24 cellular contexts compared by ENCODE assay signal in genomic region chr2:178415979-178416378, GRCh38.
"Had no signal": no experiment of that assay in that cellular context is flagged by ENCODE, and none has a peak within 500 bp of the region (broad histone marks: within the 10 kb centered on the region; RNA-seq: fewer than 3 reads in every experiment).

No MANE protein-coding gene starts in this region.

- H3K4me3 Mint-ChIP-seq: memory B cell; stimulated activated naive B cell treated with anti-CD40 and anti-IgM and Interleukin-4, amounts not matched to agents 10 μg/mL and 1 μg/mL and 100 μg/mL, for 72 hours had no signal

- H3K36me3 ChIP-seq: left ventricle myocardium inferior, lower lobe of right lung, spleen, upper lobe of right lung, vagina had no signal

- H3K27me3 Mint-ChIP-seq: memory B cell; naive B cell; stimulated activated naive B cell treated with anti-CD40 and anti-IgM and Interleukin-4, amounts not matched to agents 10 μg/mL and 1 μg/mL and 100 μg/mL, for 72 hours; stimulated activated naive CD8-positive, alpha-beta T cell treated with anti-CD3 and anti-CD28 coated beads, Interleukin-15, amount 100 ng/mL, for 72 hours had no signal

- H3K36me3 Mint-ChIP-seq: memory B cell, naive B cell had no signal

- H3K79me2 ChIP-seq: parathyroid adenoma had no signal

- DNase-seq: cortex of kidney; dorsolateral prefrontal cortex; effector CD8-positive, alpha-beta T cell; left cardiac atrium; left ventricle myocardium inferior; lower lobe of right lung; midbrain; naive B cell; psoas muscle; retina; spleen; stimulated activated CD4-positive, alpha-beta T cell treated with anti-CD3 and anti-CD28 coated beads, Interleukin-15, amount 100 ng/mL, for 24 hours; stimulated activated CD4-positive, alpha-beta T cell treated with anti-CD3 and anti-CD28 coated beads, Interleukin-1b, Interleukin-23, amount 100 ng/mL, for 48 hours; stimulated activated CD4-positive, alpha-beta T cell treated with anti-CD3 and anti-CD28 coated beads, Interleukin-4, amount 100 ng/mL, for 4 hours; stimulated activated naive B cell treated with anti-CD40 and anti-IgM and Interleukin-4, amounts not matched to agents 10 μg/mL and 1 μg/mL and 100 μg/mL, for 72 hours; stimulated activated naive CD8-positive, alpha-beta T cell treated with anti-CD3 and anti-CD28 coated beads, Interleukin-15, amount 100 ng/mL, for 72 hours; testis; upper lobe of right lung had no signal

- H2AFZ ChIP-seq: parathyroid adenoma had no signal

- H3K27ac ChIP-seq: left ventricle myocardium inferior, parathyroid adenoma, spleen, testis, upper lobe of right lung, vagina had no signal

- H3K9ac ChIP-seq: parathyroid adenoma had no signal

- H3K4me3 ChIP-seq: left ventricle myocardium inferior, lower lobe of right lung, psoas muscle, spleen, testis, tibial nerve, upper lobe of right lung, vagina had no signal

- H3K9me3 Mint-ChIP-seq: memory B cell; naive B cell; nephron; stimulated activated naive B cell treated with anti-CD40 and anti-IgM and Interleukin-4, amounts not matched to agents 10 μg/mL and 1 μg/mL and 100 μg/mL, for 72 hours; stimulated activated naive CD8-positive, alpha-beta T cell treated with anti-CD3 and anti-CD28 coated beads, Interleukin-15, amount 100 ng/mL, for 72 hours had no signal

- ATAC-seq: left cardiac atrium; lower lobe of right lung; psoas muscle; sciatic nerve; stimulated activated naive B cell treated with anti-CD40 and anti-IgM and Interleukin-4, amounts not matched to agents 10 μg/mL and 1 μg/mL and 100 μg/mL, for 72 hours; stimulated activated naive CD8-positive, alpha-beta T cell treated with anti-CD3 and anti-CD28 coated beads, Interleukin-15, amount 100 ng/mL, for 72 hours; upper lobe of right lung had no signal

- H3K27ac Mint-ChIP-seq: memory B cell; nephron; stimulated activated naive B cell treated with anti-CD40 and anti-IgM and Interleukin-4, amounts not matched to agents 10 μg/mL and 1 μg/mL and 100 μg/mL, for 72 hours had no signal

- H3K9me3 ChIP-seq: left ventricle myocardium inferior, lower lobe of right lung, psoas muscle, spleen, testis, tibial nerve, upper lobe of right lung, vagina had no signal

- H3K27me3 ChIP-seq: dorsolateral prefrontal cortex, spleen, testis, tibial nerve, upper lobe of right lung, vagina had no signal
